ENCODE assay signal across 12 cellular contexts in genomic region chr2:113176696-113177355, GRCh38. TPM values are rescaled to one million over a fixed set of nuclear protein-coding genes. Genes with fewer than 3 reads are reported as not detected.
DNase-seq lines count a peak whose midpoint lies in the region; ATAC-seq and TF ChIP-seq lines count a peak whose summit lies in the region.
"Had no signal": no experiment of that assay in that cellular context is flagged by ENCODE, and none has a peak within 500 bp of the region (broad histone marks: within the 10 kb centered on the region; RNA-seq: fewer than 3 reads in every experiment).

No MANE protein-coding gene starts in this region.

- peak overlapping the region in 1 of 2 donors; percentile 81 for H3K4me3 ChIP-seq in CD4-positive, alpha-beta memory T cell (ENCODE audit: low read length in 2 of 2)
- H3K4me3 ChIP-seq in GM12864 (ENCODE audit: low read depth, low read length) = peak overlapping the region; percentile 73
- H3K4me3 ChIP-seq: colonic mucosa, esophagus muscularis mucosa, hepatocyte had no signal

- peak overlapping the region; percentile 85 for H3K27ac ChIP-seq in CD4-positive, alpha-beta memory T cell (ENCODE audit: low read depth, low read length)
- H3K27ac ChIP-seq: esophagus muscularis mucosa, hepatocyte had no signal

- no peaks in the 10 kb centered on the region for H3K27me3 ChIP-seq in CD4-positive, alpha-beta memory T cell (ENCODE audit: insufficient read depth, low read length)
- H3K27me3 ChIP-seq: colonic mucosa, esophagus muscularis mucosa, hepatocyte had no signal

- peaks cover 84% of the 10 kb centered on the region for H3K4me1 ChIP-seq in CD4-positive, alpha-beta memory T cell (ENCODE audit: insufficient read depth, low read length)
- H3K4me1 ChIP-seq: colonic mucosa, esophagus muscularis mucosa had no signal

- TF ChIP-seq CTCF in GM12864 (IDR thresholded peaks at IDR 0.05; ENCODE audit: low read depth, low read length, missing control alignments) = no peak

- H3K27me3 Mint-ChIP-seq in CD4-positive, alpha-beta memory T cell = peaks cover 2% of the 10 kb centered on the region in 2 donors
- no peaks in the 10 kb centered on the region for H3K27me3 Mint-ChIP-seq in activated T-helper 17 cell treated with anti-CD3 and anti-CD28 coated beads, Interleukin-2, amount 50 U/mL, for 72 hours
- no peaks in the 10 kb centered on the region for H3K27me3 Mint-ChIP-seq in natural killer cell treated with Interleukin-12 subunit alpha and Interleukin-12 subunit beta and Interleukin-15 and Interleukin-18, amount 100 ng/mL, for 72 hours

- no peaks in the 10 kb centered on the region for H3K9me3 ChIP-seq in CD4-positive, alpha-beta memory T cell (ENCODE audit: control insufficient read depth in 1 of 2, low read length in 2 of 2)
- H3K9me3 ChIP-seq: colonic mucosa, esophagus muscularis mucosa had no signal

- intact Hi-C loops in CD4-positive, alpha-beta memory T cell (cut with micrococcal nuclease) = no loop called here

- DNase-seq in CD4-positive, alpha-beta memory T cell = no peak
- no peak for DNase-seq in GM12864 (ENCODE audit: low read depth)
- no peak for DNase-seq in natural killer cell treated with Interleukin-12 subunit alpha and Interleukin-12 subunit beta and Interleukin-15 and Interleukin-18, amount 100 ng/mL, for 72 hours (ENCODE audit: low spot score)
- DNase-seq: colonic mucosa had no signal

- H3K9me3 Mint-ChIP-seq in CD4-positive, alpha-beta memory T cell = peaks cover 0 to 7% (median 0%) of the 10 kb centered on the region in 8 donors
- H3K9me3 Mint-ChIP-seq in activated T-helper 17 cell treated with anti-CD3 and anti-CD28 coated beads, Interleukin-2, amount 50 U/mL, for 72 hours = no peaks in the 10 kb centered on the region
- no peaks in the 10 kb centered on the region for H3K9me3 Mint-ChIP-seq in natural killer cell treated with Interleukin-12 subunit alpha and Interleukin-12 subunit beta and Interleukin-15 and Interleukin-18, amount 100 ng/mL, for 72 hours
- H3K9me3 Mint-ChIP-seq: nephron had no signal

- peak overlapping the region; percentile 79 to 98 (median 90) for H3K27ac Mint-ChIP-seq in CD4-positive, alpha-beta memory T cell
- peak overlapping the region; percentile 88 for H3K27ac Mint-ChIP-seq in activated T-helper 17 cell treated with anti-CD3 and anti-CD28 coated beads, Interleukin-2, amount 50 U/mL, for 72 hours
- H3K27ac Mint-ChIP-seq in natural killer cell treated with Interleukin-12 subunit alpha and Interleukin-12 subunit beta and Interleukin-15 and Interleukin-18, amount 100 ng/mL, for 72 hours = peak overlapping the region; percentile 84 to 93

- peaks cover 11% of the 10 kb centered on the region for H3K36me3 ChIP-seq in CD4-positive, alpha-beta memory T cell (ENCODE audit: insufficient read depth, low read length)
- H3K36me3 ChIP-seq: colonic mucosa, esophagus muscularis mucosa had no signal

- H3K4me1 Mint-ChIP-seq in CD4-positive, alpha-beta memory T cell = peaks cover 68 to 96% (median 78%) of the 10 kb centered on the region in 4 donors
- H3K4me1 Mint-ChIP-seq in activated T-helper 17 cell treated with anti-CD3 and anti-CD28 coated beads, Interleukin-2, amount 50 U/mL, for 72 hours = peaks cover 60% of the 10 kb centered on the region
- H3K4me1 Mint-ChIP-seq in natural killer cell treated with Interleukin-12 subunit alpha and Interleukin-12 subunit beta and Interleukin-15 and Interleukin-18, amount 100 ng/mL, for 72 hours (ENCODE audit: low read depth in 2 of 2) = peaks cover 72 to 81% of the 10 kb centered on the region in 2 donors

- H3K36me3 Mint-ChIP-seq in CD4-positive, alpha-beta memory T cell = peaks cover 30 to 48% of the 10 kb centered on the region in 2 donors
- H3K36me3 Mint-ChIP-seq in activated T-helper 17 cell treated with anti-CD3 and anti-CD28 coated beads, Interleukin-2, amount 50 U/mL, for 72 hours (ENCODE audit: low read depth) = peaks cover 94% of the 10 kb centered on the region
- peaks cover 7% of the 10 kb centered on the region for H3K36me3 Mint-ChIP-seq in natural killer cell treated with Interleukin-12 subunit alpha and Interleukin-12 subunit beta and Interleukin-15 and Interleukin-18, amount 100 ng/mL, for 72 hours

- CTCF ChIA-PET in CD4-positive, alpha-beta memory T cell (lab: Charles Lee; ENCODE audit: partially characterized antibody) = interaction anchor here (1.2 to 15.5 kb wide), 6 partner anchors 12 to 38 kb away, joined by 4 to 236 read pairs (median 30); no protein-coding TSS in a partner anchor

- no peak for ATAC-seq in activated T-helper 17 cell treated with anti-CD3 and anti-CD28 coated beads, Interleukin-2, amount 50 U/mL, for 72 hours (replicated peaks)
- ATAC-seq in natural killer cell treated with Interleukin-12 subunit alpha and Interleukin-12 subunit beta and Interleukin-15 and Interleukin-18, amount 100 ng/mL, for 72 hours = no peak
- no peak for ATAC-seq in HG02759 (IDR thresholded peaks at IDR 0.05; ENCODE audit: unreplicated experiment)
- ATAC-seq in HG03159 (IDR thresholded peaks at IDR 0.05; ENCODE audit: unreplicated experiment) = no peak
- no peak for ATAC-seq in GM18873 (IDR thresholded peaks at IDR 0.05; ENCODE audit: low FRiP score, unreplicated experiment)

- peak overlapping the region; percentile 88 to 99 (median 94) for H3K4me3 Mint-ChIP-seq in CD4-positive, alpha-beta memory T cell
- H3K4me3 Mint-ChIP-seq in activated T-helper 17 cell treated with anti-CD3 and anti-CD28 coated beads, Interleukin-2, amount 50 U/mL, for 72 hours = peak overlapping the region; percentile 89
- peak overlapping the region; percentile 90 for H3K4me3 Mint-ChIP-seq in natural killer cell treated with Interleukin-12 subunit alpha and Interleukin-12 subunit beta and Interleukin-15 and Interleukin-18, amount 100 ng/mL, for 72 hours
- H3K4me3 Mint-ChIP-seq: nephron had no signal

- POLR2A ChIA-PET in CD4-positive, alpha-beta memory T cell (lab: Charles Lee; ENCODE audit: partially characterized antibody) = interaction anchor here (0.8 to 12.8 kb wide), 8 partner anchors 9 to 713 kb away, joined by 3 to 209 read pairs (median 34); partner anchors contain the start of gene ACTR3

RNA-seq across cellular contexts. Expression of gene PSD4, which starts 3.1 kb away (rescaled TPM):
- total RNA-seq in CD4-positive, alpha-beta memory T cell = 100 to 1,000 TPM in 1 of 2 experiments, 10 to 100 TPM in 1; 100.0 to 101 TPM
- 10 to 100 TPM; 11.9 to 32.8 TPM for polyA plus RNA-seq in CD4-positive, alpha-beta memory T cell
- 100 to 1,000 TPM; 300 to 503 TPM for total RNA-seq in activated T-helper 17 cell treated with anti-CD3 and anti-CD28 coated beads, Interleukin-2, amount 50 U/mL, for 72 hours
- total RNA-seq in natural killer cell treated with Interleukin-12 subunit alpha and Interleukin-12 subunit beta and Interleukin-15 and Interleukin-18, amount 100 ng/mL, for 72 hours = 100 to 1,000 TPM; 299 to 305 TPM

RNA-seq across cellular contexts. Expression of gene IL1RN, which starts 49.4 kb away (rescaled TPM):
- total RNA-seq in CD4-positive, alpha-beta memory T cell = 1 to 10 TPM; 2.4 TPM
- not detected for polyA plus RNA-seq in CD4-positive, alpha-beta memory T cell
- 10 to 100 TPM; 12.8 to 32.8 TPM for total RNA-seq in activated T-helper 17 cell treated with anti-CD3 and anti-CD28 coated beads, Interleukin-2, amount 50 U/mL, for 72 hours
- 1 to 10 TPM; 3.3 to 3.7 TPM for total RNA-seq in natural killer cell treated with Interleukin-12 subunit alpha and Interleukin-12 subunit beta and Interleukin-15 and Interleukin-18, amount 100 ng/mL, for 72 hours
- total RNA-seq: HT1080 had no signal
